ENCODE assay signal across 19 cellular contexts in genomic region chr12:68370006-68370590, GRCh38. TPM values are rescaled to one million over a fixed set of nuclear protein-coding genes. Genes with fewer than 3 reads are reported as not detected.
A peak's percentile ranks its signal among the peaks of the same experiment; 100 is the strongest.
DNase-seq lines count a peak whose midpoint lies in the region; ATAC-seq and TF ChIP-seq lines count a peak whose summit lies in the region.
"Had no signal": no experiment of that assay in that cellular context is flagged by ENCODE, and none has a peak within 500 bp of the region (broad histone marks: within the 10 kb centered on the region; RNA-seq: fewer than 3 reads in every experiment).

No MANE protein-coding gene starts in this region.

- peaks cover 55% of the 10 kb centered on the region for H3K4me1 Mint-ChIP-seq in nephron progenitor cell

- H3K36me3 ChIP-seq in HEK293 (ENCODE audit: control insufficient read depth in 2 of 2, insufficient read depth in 1 of 2, low read length in 2 of 2), result no peaks in the 10 kb centered on the region
- H3K36me3 ChIP-seq: breast epithelium, lower lobe of right lung, Peyer's patch, thyroid gland had no signal

- no peaks in the 10 kb centered on the region for H3K27me3 Mint-ChIP-seq in nephron progenitor cell (ENCODE audit: low read depth, poor library complexity)
- H3K27me3 Mint-ChIP-seq: activated CD8-positive, alpha-beta T cell treated with anti-CD3 and anti-CD28 coated beads for 36 hours had no signal

- POLR2A ChIA-PET in HEK293 (lab: Yijun Ruan, JAX), result no interaction called here

- CTCF ChIA-PET in HEK293 (lab: Yijun Ruan, JAX), result interaction anchor here (0.7 kb wide), 1 partner anchor 91 kb away, joined by 3 read pairs; no protein-coding TSS in a partner anchor

- no peak for TF ChIP-seq CTCF in HEK293 (tag by site-specific recombination; IDR thresholded peaks at IDR 0.05)
- no peak for TF ChIP-seq CTCF in nephron progenitor cell (IDR thresholded peaks at IDR 0.05)

- no peak overlapping the region for H3K27ac ChIP-seq in HEK293 (ENCODE audit: extremely low read depth, low read depth, low read length)
- H3K27ac ChIP-seq: breast epithelium, lower lobe of right lung, Peyer's patch, thyroid gland had no signal

- peak; percentile 71 for DNase-seq in CD1c-positive myeloid dendritic cell (ENCODE audit: extremely low spot score)
- peak; percentile 27 for DNase-seq in UCSD-AML1 (lab: John Stamatoyannopoulos, UW; ENCODE audit: unreplicated experiment)
- no peak for DNase-seq in nephron progenitor cell
- DNase-seq in NCI-H345 treated with DMSO at 0.1 percent for 48 hours (lab: John Stamatoyannopoulos, UW; ENCODE audit: unreplicated experiment), result no peak
- DNase-seq in A172 (ENCODE audit: low spot score), result no peak
- DNase-seq: activated CD4-positive, CD25-positive, alpha-beta regulatory T cell; activated CD8-positive, alpha-beta T cell treated with anti-CD3 and anti-CD28 coated beads for 36 hours; activated T-cell treated with anti-CD3 and anti-CD28 coated beads, Interleukin-2, amount 50 U/mL, for 1 hour; GOT3; lower lobe of right lung; NCI-H1092; NCI-H82; Peyer's patch; thyroid gland had no signal

- no peaks in the 10 kb centered on the region for H3K9me3 Mint-ChIP-seq in nephron progenitor cell
- H3K9me3 Mint-ChIP-seq: T-helper 2 cell treated with Interferon-gamma antibody and Interleukin-4, amounts not matched to agents 5 μg/mL and 100 μg/mL, for 36 hours had no signal

- no peaks in the 10 kb centered on the region for H3K9me3 ChIP-seq in HEK293 (ENCODE audit: control insufficient read depth, insufficient read depth, low read depth, low read length)
- H3K9me3 ChIP-seq: breast epithelium, lower lobe of right lung, Peyer's patch, thyroid gland had no signal

- no peak overlapping the region for H3K4me3 Mint-ChIP-seq in nephron progenitor cell
- H3K4me3 Mint-ChIP-seq: activated CD8-positive, alpha-beta T cell treated with anti-CD3 and anti-CD28 coated beads for 36 hours; T-helper 2 cell treated with Interferon-gamma antibody and Interleukin-4, amounts not matched to agents 5 μg/mL and 100 μg/mL, for 36 hours had no signal

- peak overlapping the region; percentile 49 for H3K27ac Mint-ChIP-seq in nephron progenitor cell
- H3K27ac Mint-ChIP-seq: activated CD8-positive, alpha-beta T cell treated with anti-CD3 and anti-CD28 coated beads for 36 hours; T-helper 2 cell treated with Interferon-gamma antibody and Interleukin-4, amounts not matched to agents 5 μg/mL and 100 μg/mL, for 36 hours had no signal

- no peak overlapping the region for H3K4me3 ChIP-seq in HEK293 (ENCODE audit: low read depth, low read length)
- H3K4me3 ChIP-seq: breast epithelium, lower lobe of right lung, Peyer's patch, thyroid gland had no signal

- no peak for ATAC-seq in HG03159 (IDR thresholded peaks at IDR 0.05; ENCODE audit: unreplicated experiment)
- ATAC-seq: activated CD8-positive, alpha-beta T cell treated with anti-CD3 and anti-CD28 coated beads for 36 hours; lower lobe of right lung; sciatic nerve had no signal

- H3K4me1 ChIP-seq in HEK293 (ENCODE audit: control insufficient read depth, insufficient read depth, low read length), result no peaks in the 10 kb centered on the region
- H3K4me1 ChIP-seq: breast epithelium had no signal

- no peaks in the 10 kb centered on the region for H3K36me3 Mint-ChIP-seq in nephron progenitor cell (ENCODE audit: low read depth)

TF ChIP-seq in HEK293, 187 proteins besides CTCF, POLR2A, EP300 and RAD21:
- TF ChIP-seq ZFHX2 (tag by site-specific recombination; conservative IDR thresholded peaks at IDR 0.05), result peak; percentile 56
- no peak for TF ChIP-seq KLF1 (tag by site-specific recombination; IDR thresholded peaks at IDR 0.05)
- TF ChIP-seq ZNF433 (tag by site-specific recombination; IDR thresholded peaks at IDR 0.05; ENCODE audit: low read depth), result no peak
- no peak for TF ChIP-seq ZNF473 (tag by site-specific recombination; IDR thresholded peaks at IDR 0.05)
- peak; percentile 65 for TF ChIP-seq SP7 (tag by site-specific recombination; IDR thresholded peaks at IDR 0.05)
- peak; percentile 68; the same call in 1 of the 2 replicates for TF ChIP-seq EGR2 (tag by site-specific recombination; IDR thresholded peaks at IDR 0.05; ENCODE audit: low read depth)

RNA-seq across cellular contexts. Expression of gene MDM1, which starts 37.9 kb away (rescaled TPM):
- total RNA-seq in A172 (2014; rRNA removed; shearing (Covaris generic)), result 15.2 and 23.0 TPM in 2 replicates

Comparison
In these comparisons a context has a peak if more than half of its experiments do, and no peak if none do; other contexts are left out.
1. DNase-seq: peak in CD1c-positive myeloid dendritic cell (single experiment) and UCSD-AML1 (single experiment); none in nephron progenitor cell (single experiment), NCI-H345 treated with DMSO at 0.1 percent for 48 hours (single experiment) and A172 (single experiment).